In genomic region chr3:100068758-100069345, GRCh38 we compare ENCODE assay signal across 1 cellular context.
A peak's percentile ranks its signal among the peaks of the same experiment; 100 is the strongest.
TF ChIP-seq lines count a peak whose summit lies in the region.

No MANE protein-coding gene starts in this region.

TF ChIP-seq in HepG2, 621 proteins besides CTCF, POLR2A, EP300 and RAD21 (continued from another document and continues in another):
- TF ChIP-seq THRA (CRISPR knock-in tag; IDR thresholded peaks at IDR 0.05; ENCODE audit: borderline replicate concordance): 0 out of 2 replicates have a peak, but pooled peaks have one; percentile 29
- 0 out of 2 replicates have a peak, but pooled peaks have one; percentile 61 for TF ChIP-seq ZNF414 (CRISPR knock-in tag; IDR thresholded peaks at IDR 0.05)
- TF ChIP-seq AKNA (CRISPR knock-in tag; IDR thresholded peaks at IDR 0.05; ENCODE audit: borderline replicate concordance): no peak
- peak; percentile 44; the same call in 1 of the 2 replicates for TF ChIP-seq RXRB (CRISPR knock-in tag; IDR thresholded peaks at IDR 0.05; ENCODE audit: borderline replicate concordance)
- TF ChIP-seq IRF2 (CRISPR knock-in tag; IDR thresholded peaks at IDR 0.05): peak; percentile 68; the same call in 1 of the 2 replicates
- no peak for TF ChIP-seq MAZ (IDR thresholded peaks at IDR 0.05; ENCODE audit: borderline replicate concordance, low read depth, low read length)
- 0 out of 2 replicates have a peak, but pooled peaks have one; percentile 45 for TF ChIP-seq MAZ (CRISPR knock-in tag; IDR thresholded peaks at IDR 0.05; ENCODE audit: low read depth)
- TF ChIP-seq ELK4 (CRISPR knock-in tag; IDR thresholded peaks at IDR 0.05; ENCODE audit: borderline replicate concordance): no peak
- peak; percentile 84; the same call in 1 of the 2 replicates for TF ChIP-seq SSRP1 (CRISPR knock-in tag; IDR thresholded peaks at IDR 0.05)
- peak; percentile 65; the same call in 1 of the 2 replicates for TF ChIP-seq ZNF691 (CRISPR knock-in tag; IDR thresholded peaks at IDR 0.05; ENCODE audit: borderline replicate concordance, low read depth)
- TF ChIP-seq ZGPAT (CRISPR knock-in tag; IDR thresholded peaks at IDR 0.05): 0 out of 2 replicates have a peak, but pooled peaks have one; percentile 32
- TF ChIP-seq ZSCAN31 (CRISPR knock-in tag; IDR thresholded peaks at IDR 0.05; ENCODE audit: low read depth): peak; percentile 49; the same call in 1 of the 2 replicates
- no peak for TF ChIP-seq ZNF17 (CRISPR knock-in tag; IDR thresholded peaks at IDR 0.05)
- peak; percentile 25; the same call in 1 of the 2 replicates for TF ChIP-seq ZMYM3 (CRISPR knock-in tag; IDR thresholded peaks at IDR 0.05)
- TF ChIP-seq ARID3A (IDR thresholded peaks at IDR 0.05; ENCODE audit: low read depth, low read length): 0 out of 2 replicates have a peak, but pooled peaks have one; percentile 21
- peak; percentile 19; the same call in 1 of the 2 replicates for TF ChIP-seq ERF (CRISPR knock-in tag; IDR thresholded peaks at IDR 0.05)
- 0 out of 2 replicates have a peak, but pooled peaks have one; percentile 33 for TF ChIP-seq MIER2 (CRISPR knock-in tag; IDR thresholded peaks at IDR 0.05)
- 0 out of 2 replicates have a peak, but pooled peaks have one; percentile 23 for TF ChIP-seq ETV6 (CRISPR knock-in tag; conservative IDR thresholded peaks at IDR 0.05)
- TF ChIP-seq KDM5A (IDR thresholded peaks at IDR 0.05; ENCODE audit: borderline replicate concordance, low read length): no peak
- peak; percentile 33; the same call in 1 of the 2 replicates for TF ChIP-seq USF2 (IDR thresholded peaks at IDR 0.05; ENCODE audit: low read depth, low read length)
- TF ChIP-seq USF2 (CRISPR knock-in tag; IDR thresholded peaks at IDR 0.05; ENCODE audit: borderline replicate concordance): peak; percentile 77; the same call in 1 of the 2 replicates
- peak; percentile 77 for TF ChIP-seq HNF1B (CRISPR knock-in tag; IDR thresholded peaks at IDR 0.05)
- TF ChIP-seq ZNF34 (CRISPR knock-in tag; IDR thresholded peaks at IDR 0.05; ENCODE audit: borderline replicate concordance): peak; percentile 75; the same call in 1 of the 2 replicates
- TF ChIP-seq MXI1 (IDR thresholded peaks at IDR 0.05; ENCODE audit: borderline replicate concordance, low read depth, low read length): no peak
- no peak for TF ChIP-seq ZNF296 (CRISPR knock-in tag; conservative IDR thresholded peaks at IDR 0.05)
- TF ChIP-seq CBX5 (CRISPR knock-in tag; IDR thresholded peaks at IDR 0.05; ENCODE audit: borderline replicate concordance): peak; percentile 74; the same call in 1 of the 2 replicates
- TF ChIP-seq ZBTB25 (CRISPR knock-in tag; IDR thresholded peaks at IDR 0.05): peak; percentile 28; the same call in 1 of the 2 replicates
- no peak for TF ChIP-seq SMYD3 (CRISPR knock-in tag; IDR thresholded peaks at IDR 0.05)
- peak; percentile 53; the same call in 1 of the 2 replicates for TF ChIP-seq GATAD1 (CRISPR knock-in tag; IDR thresholded peaks at IDR 0.05)
- 0 out of 2 replicates have a peak, but pooled peaks have one; percentile 18 for TF ChIP-seq DRAP1 (CRISPR knock-in tag; IDR thresholded peaks at IDR 0.05)
- TF ChIP-seq XRCC5 (optimal IDR thresholded peaks at IDR 0.05; ENCODE audit: low read length): peak; percentile 44
- TF ChIP-seq FOXA3 (CRISPR knock-in tag; IDR thresholded peaks at IDR 0.05): peak; percentile 55
- 0 out of 2 replicates have a peak, but pooled peaks have one; percentile 43 for TF ChIP-seq KLF9 (CRISPR knock-in tag; IDR thresholded peaks at IDR 0.05; ENCODE audit: low read depth)
- no peak for TF ChIP-seq ZNF790 (CRISPR knock-in tag; IDR thresholded peaks at IDR 0.05; ENCODE audit: borderline replicate concordance)
- TF ChIP-seq TBX2 (CRISPR knock-in tag; IDR thresholded peaks at IDR 0.05; ENCODE audit: borderline replicate concordance): peak; percentile 41; the same call in 1 of the 2 replicates
